In genomic region chr19:11597202-11598102, GRCh38 we compare ENCODE assay signal across 8 cellular contexts. TPM values are rescaled to one million over a fixed set of nuclear protein-coding genes. Genes with fewer than 3 reads are reported as not detected.
DNase-seq lines count a peak whose midpoint lies in the region; ATAC-seq, FAIRE-seq and TF ChIP-seq lines count a peak whose summit lies in the region.

ZNF627 (plus strand) TSS chr19:11597483; CDS start chr19:11597628, 145 bp downstream.

- TF ChIP-seq CTCF in GM13976 (IDR thresholded peaks at IDR 0.05; ENCODE audit: borderline replicate concordance, control extremely low read depth, extremely low read depth, insufficient read depth, missing control alignments) (no peak), right atrium auricular region (IDR thresholded peaks at IDR 0.05) (no peak), psoas muscle (IDR thresholded peaks at IDR 0.05) (no peak)

- H3K27me3 ChIP-seq in right atrium auricular region: no peaks in the 10 kb centered on the region
- no peaks in the 10 kb centered on the region for H3K27me3 ChIP-seq in psoas muscle (ENCODE audit: insufficient read depth in 3 of 3, low read length in 2 of 3)

- H3K36me3 Mint-ChIP-seq in T-helper 1 cell treated with Interleukin-12 subunit alpha and Interleukin-12 subunit beta and Interleukin-4 antibody, amounts not matched to agents 30 μg/mL and 1 μg/mL, for 36 hours (ENCODE audit: low read depth): peaks cover 12% of the 10 kb centered on the region

- H3K27me3 Mint-ChIP-seq in T-helper 1 cell treated with Interleukin-12 subunit alpha and Interleukin-12 subunit beta and Interleukin-4 antibody, amounts not matched to agents 30 μg/mL and 1 μg/mL, for 36 hours (ENCODE audit: low read depth): no peaks in the 10 kb centered on the region

- FAIRE-seq in urothelium cell line (lab: Jason Lieb, UNC): no peak

- H3K4me1 ChIP-seq in right atrium auricular region (peaks cover 0 to 18% of the 10 kb centered on the region in 2 donors), psoas muscle (peaks cover 7% of the 10 kb centered on the region)

- H3K27ac ChIP-seq in angular gyrus (ENCODE audit: low read depth, low read length) (peak within 1 kb of the TSS; percentile 84), right atrium auricular region (peak within 1 kb of the TSS; percentile 92 to 95), psoas muscle (peak within 1 kb of the TSS; percentile 74)

- WGBS in psoas muscle, 3 donors: 0 to 1% (median 0%) methylated on average over 45 to 67 of the region's 67 CpGs

- ATAC-seq in HG02870 (IDR thresholded peaks at IDR 0.05; ENCODE audit: unreplicated experiment) (peak; percentile 98), psoas muscle (peak; percentile 100)

- no peaks in the 10 kb centered on the region for H3K36me3 ChIP-seq in right atrium auricular region
- no peaks in the 10 kb centered on the region for H3K36me3 ChIP-seq in psoas muscle (ENCODE audit: insufficient read depth in 1 of 2, low read depth in 1 of 2)

- H3K4me3 Mint-ChIP-seq in T-helper 1 cell treated with Interleukin-12 subunit alpha and Interleukin-12 subunit beta and Interleukin-4 antibody, amounts not matched to agents 30 μg/mL and 1 μg/mL, for 36 hours: peak within 1 kb of the TSS; percentile 92

- H3K4me3 ChIP-seq in right atrium auricular region: peak within 1 kb of the TSS; percentile 90 to 100
- H3K4me3 ChIP-seq in psoas muscle: peak within 1 kb of the TSS; percentile 81

- H3K4me1 Mint-ChIP-seq in T-helper 1 cell treated with Interleukin-12 subunit alpha and Interleukin-12 subunit beta and Interleukin-4 antibody, amounts not matched to agents 30 μg/mL and 1 μg/mL, for 36 hours (ENCODE audit: low read depth): peaks cover 8% of the 10 kb centered on the region

- H3K9me3 ChIP-seq in right atrium auricular region (no peaks in the 10 kb centered on the region), psoas muscle (no peaks in the 10 kb centered on the region)

- H3K9me3 Mint-ChIP-seq in T-helper 1 cell treated with Interleukin-12 subunit alpha and Interleukin-12 subunit beta and Interleukin-4 antibody, amounts not matched to agents 30 μg/mL and 1 μg/mL, for 36 hours: peaks cover 15% of the 10 kb centered on the region

- peak within 1 kb of the TSS; percentile 83 for H3K27ac Mint-ChIP-seq in T-helper 1 cell treated with Interleukin-12 subunit alpha and Interleukin-12 subunit beta and Interleukin-4 antibody, amounts not matched to agents 30 μg/mL and 1 μg/mL, for 36 hours

- peak; percentile 98 for DNase-seq in GM13976 (ENCODE audit: low spot score)
- DNase-seq in NCI-H146 treated with DMSO at 0.1 percent for 48 hours (lab: John Stamatoyannopoulos, UW; ENCODE audit: unreplicated experiment): peak; percentile 98
- peak; percentile 100 for DNase-seq in right atrium auricular region (ENCODE audit: low spot score)
- DNase-seq in psoas muscle: peak; percentile 99
- peak; percentile 94 for DNase-seq in urothelium cell line (ENCODE audit: low spot score)

- in situ Hi-C loops in GM13976 (cut with MboI; ENCODE audit: low sequenced_read_pairs, unreplicated experiment): no loop called here

- intact Hi-C loops in psoas muscle (cut with DNase I): no loop called here

RNA-seq across cellular contexts. Expression of gene ZNF627, which starts in this region (rescaled TPM):
- 1 to 10 TPM; 6.0 to 6.7 TPM for total RNA-seq in right atrium auricular region
- total RNA-seq in psoas muscle: 1 to 10 TPM; 2.9 to 5.6 (median 4.5) TPM
- 1 to 10 TPM; 2.6 to 4.3 (median 2.9) TPM for polyA plus RNA-seq in psoas muscle

Comparison
In these comparisons a context has a peak if more than half of its experiments do, and no peak if none do; other contexts are left out.
1. Peak in every context shown above with its lines: DNase-seq, ATAC-seq, H3K4me3 ChIP-seq and H3K27ac ChIP-seq.